ENCODE assay signal across 25 cellular contexts in genomic region chr14:73965206-73965605, GRCh38.
"Had no signal": no experiment of that assay in that cellular context is flagged by ENCODE, and none has a peak within 500 bp of the region (broad histone marks: within the 10 kb centered on the region; RNA-seq: fewer than 3 reads in every experiment).

No MANE protein-coding gene starts in this region.

- FAIRE-seq: colon, frontal cortex, keratinocyte had no signal

- H3K4me3 Mint-ChIP-seq: endodermal cell; stimulated activated memory B cell treated with anti-CD40 and anti-IgM and Interleukin-4, amounts not matched to agents 10 μg/mL and 1 μg/mL and 100 μg/mL, for 72 hours; stimulated activated naive CD8-positive, alpha-beta T cell treated with anti-CD3 and anti-CD28 coated beads, Interleukin-15, Interleukin-2, amounts not matched to agents 100 ng/mL and 50 ng/mL, for 24 hours had no signal

- H3K4me3 ChIP-seq: dorsolateral prefrontal cortex, esophagus squamous epithelium, lower lobe of right lung, ovary, psoas muscle, sigmoid colon, thoracic aorta, tibial nerve, upper lobe of left lung, vagina had no signal

- H3K4me1 Mint-ChIP-seq: endodermal cell; stimulated activated memory B cell treated with anti-CD40 and anti-IgM and Interleukin-4, amounts not matched to agents 10 μg/mL and 1 μg/mL and 100 μg/mL, for 72 hours had no signal

- H3K4me1 ChIP-seq: esophagus squamous epithelium, lower lobe of right lung, psoas muscle, sigmoid colon, tibial nerve, upper lobe of left lung, vagina had no signal

- H3K27ac Mint-ChIP-seq: endodermal cell; stimulated activated memory B cell treated with anti-CD40 and anti-IgM and Interleukin-4, amounts not matched to agents 10 μg/mL and 1 μg/mL and 100 μg/mL, for 72 hours; stimulated activated naive CD8-positive, alpha-beta T cell treated with anti-CD3 and anti-CD28 coated beads, Interleukin-15, Interleukin-2, amounts not matched to agents 100 ng/mL and 50 ng/mL, for 24 hours had no signal

- H3K27me3 ChIP-seq: dorsolateral prefrontal cortex, esophagus squamous epithelium, ovary, sigmoid colon, tibial nerve, upper lobe of left lung, vagina had no signal

- H3K27ac ChIP-seq: esophagus squamous epithelium, lower lobe of right lung, ovary, psoas muscle, sigmoid colon, thoracic aorta, tibial nerve, upper lobe of left lung, vagina had no signal

- ATAC-seq: left ventricle myocardium superior; lower lobe of right lung; psoas muscle; right cardiac atrium; stimulated activated memory B cell treated with anti-CD40 and anti-IgM and Interleukin-4, amounts not matched to agents 10 μg/mL and 1 μg/mL and 100 μg/mL, for 72 hours had no signal

- H3K27me3 Mint-ChIP-seq: stimulated activated memory B cell treated with anti-CD40 and anti-IgM and Interleukin-4, amounts not matched to agents 10 μg/mL and 1 μg/mL and 100 μg/mL, for 72 hours; stimulated activated naive CD8-positive, alpha-beta T cell treated with anti-CD3 and anti-CD28 coated beads, Interleukin-15, Interleukin-2, amounts not matched to agents 100 ng/mL and 50 ng/mL, for 24 hours had no signal

- DNase-seq: dorsolateral prefrontal cortex; effector CD4-positive, alpha-beta T cell; endodermal cell; erythroblast; esophagus squamous epithelium; head of caudate nucleus; left ventricle myocardium superior; lower lobe of right lung; occipital lobe; ovary; posterior cingulate gyrus; psoas muscle; right cardiac atrium; sigmoid colon; stimulated activated CD4-positive, alpha-beta T cell treated with anti-CD3 and anti-CD28 coated beads, Interleukin-2, amount 100 ng/mL, for 24 hours; stimulated activated CD4-positive, alpha-beta T cell treated with anti-CD3 and anti-CD28 coated beads, Interleukin-4, amount 100 ng/mL, for 24 hours; upper lobe of left lung had no signal

- H3K9me3 ChIP-seq: esophagus squamous epithelium, lower lobe of right lung, ovary, psoas muscle, sigmoid colon, thoracic aorta, tibial nerve, upper lobe of left lung, vagina had no signal

- H3K9me3 Mint-ChIP-seq: endodermal cell; stimulated activated memory B cell treated with anti-CD40 and anti-IgM and Interleukin-4, amounts not matched to agents 10 μg/mL and 1 μg/mL and 100 μg/mL, for 72 hours; stimulated activated naive CD8-positive, alpha-beta T cell treated with anti-CD3 and anti-CD28 coated beads, Interleukin-15, Interleukin-2, amounts not matched to agents 100 ng/mL and 50 ng/mL, for 24 hours had no signal

- H3K36me3 ChIP-seq: ovary had no signal
